Comparison of ENCODE assay signal across 23 cellular contexts in the genomic region with DNA sequence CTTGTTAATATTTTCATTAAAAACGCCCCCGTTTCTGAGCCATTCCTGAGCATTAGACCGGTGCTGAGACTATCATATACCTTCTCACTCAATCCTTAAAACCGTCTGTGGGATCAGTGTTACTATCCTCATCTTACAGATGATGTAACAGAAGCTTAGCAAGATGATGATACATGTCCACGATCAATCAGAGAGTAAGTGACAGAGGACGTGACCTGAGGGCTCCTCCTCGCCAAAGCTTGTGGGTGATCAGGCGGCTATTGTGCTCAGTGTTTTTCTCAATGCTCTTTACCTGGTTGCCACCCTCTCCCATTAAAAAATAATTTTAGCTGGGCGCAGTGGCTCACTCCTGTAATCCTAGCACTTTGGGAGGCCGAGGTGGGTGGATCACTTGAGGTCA.
"Had no signal": no experiment of that assay in that cellular context is flagged by ENCODE, and none has a peak within 500 bp of the region (broad histone marks: within the 10 kb centered on the region; RNA-seq: fewer than 3 reads in every experiment).

No MANE protein-coding gene starts in this region.

- H3K9me3 Mint-ChIP-seq: activated B cell treated with CpG ODN at 0.5 μM for 24 hours; activated CD4-positive, alpha-beta memory T cell treated with anti-CD3 and anti-CD28 coated beads for 36 hours; activated naive CD4-positive, alpha-beta T cell treated with anti-CD3 and anti-CD28 coated beads for 36 hours; activated T-cell treated with anti-CD3 and anti-CD28 coated beads, Interleukin-2, amount 50 U/mL, for 4 hours; activated T-helper 17 cell treated with anti-CD3 and anti-CD28 coated beads, Interleukin-2, amount 50 U/mL, for 72 hours; T-helper 1 cell treated with Interleukin-12 subunit alpha and Interleukin-12 subunit beta and Interleukin-4 antibody, amounts not matched to agents 30 μg/mL and 1 μg/mL, for 36 hours had no signal

- DNase-seq: activated B cell treated with CpG ODN at 0.5 μM for 24 hours; activated CD4-positive, alpha-beta memory T cell treated with anti-CD3 and anti-CD28 coated beads for 36 hours; activated CD4-positive, alpha-beta T cell treated with anti-CD3 and anti-CD28 coated beads, Interleukin-2, amount 10 ng/mL, durations not matched to agents 7 days and 5 days; activated CD8-positive, alpha-beta memory T cell treated with anti-CD3 and anti-CD28 coated beads for 24 hours; activated gamma-delta T cell; activated naive CD4-positive, alpha-beta T cell treated with anti-CD3 and anti-CD28 coated beads for 36 hours; activated T-cell treated with anti-CD3 and anti-CD28 coated beads, Interleukin-2, amount 50 U/mL, for 4 hours; amygdala; cerebellar nuclear complex; IMR-90; KG1; MG63; MV-4-11; NCI-H1092 treated with DMSO at 0.1 percent for 48 hours; NCI-H146; NCI-H345; NCI-H69; PC-9; SHP77 treated with DMSO at 0.1 percent for 48 hours had no signal

- H2AFZ ChIP-seq: PC-9 had no signal

- H3K4me3 Mint-ChIP-seq: activated B cell treated with CpG ODN at 0.5 μM for 24 hours; activated CD4-positive, alpha-beta memory T cell treated with anti-CD3 and anti-CD28 coated beads for 36 hours; activated CD4-positive, alpha-beta T cell treated with anti-CD3 and anti-CD28 coated beads, Interleukin-2, amount 10 ng/mL, durations not matched to agents 7 days and 5 days; activated naive CD4-positive, alpha-beta T cell treated with anti-CD3 and anti-CD28 coated beads for 36 hours; activated naive CD8-positive, alpha-beta T cell; activated T-cell treated with anti-CD3 and anti-CD28 coated beads, Interleukin-2, amount 50 U/mL, for 4 hours; activated T-helper 17 cell treated with anti-CD3 and anti-CD28 coated beads, Interleukin-2, amount 50 U/mL, for 72 hours; brain; T-helper 1 cell treated with Interleukin-12 subunit alpha and Interleukin-12 subunit beta and Interleukin-4 antibody, amounts not matched to agents 30 μg/mL and 1 μg/mL, for 36 hours had no signal

- H3K27me3 Mint-ChIP-seq: activated B cell treated with CpG ODN at 0.5 μM for 24 hours; activated CD4-positive, alpha-beta memory T cell treated with anti-CD3 and anti-CD28 coated beads for 36 hours; activated CD4-positive, alpha-beta T cell treated with anti-CD3 and anti-CD28 coated beads, Interleukin-2, amount 10 ng/mL, durations not matched to agents 7 days and 5 days; activated naive CD8-positive, alpha-beta T cell; activated T-helper 17 cell treated with anti-CD3 and anti-CD28 coated beads, Interleukin-2, amount 50 U/mL, for 72 hours; brain had no signal

- H3K4me2 ChIP-seq: PC-9 had no signal

- ATAC-seq: activated T-cell treated with anti-CD3 and anti-CD28 coated beads, Interleukin-2, amount 50 U/mL, for 4 hours; activated T-helper 17 cell treated with anti-CD3 and anti-CD28 coated beads, Interleukin-2, amount 50 U/mL, for 72 hours had no signal

- H3K4me3 ChIP-seq: MG63, PC-9 had no signal

- H3K27ac ChIP-seq: PC-9 had no signal

- H3K4me1 Mint-ChIP-seq: activated CD4-positive, alpha-beta T cell treated with anti-CD3 and anti-CD28 coated beads, Interleukin-2, amount 10 ng/mL, durations not matched to agents 7 days and 5 days; activated T-helper 17 cell treated with anti-CD3 and anti-CD28 coated beads, Interleukin-2, amount 50 U/mL, for 72 hours had no signal

- H3K27me3 ChIP-seq: MG63 had no signal

- H3K27ac Mint-ChIP-seq: activated B cell treated with CpG ODN at 0.5 μM for 24 hours; activated CD4-positive, alpha-beta memory T cell treated with anti-CD3 and anti-CD28 coated beads for 36 hours; activated CD4-positive, alpha-beta T cell treated with anti-CD3 and anti-CD28 coated beads, Interleukin-2, amount 10 ng/mL, durations not matched to agents 7 days and 5 days; activated naive CD4-positive, alpha-beta T cell treated with anti-CD3 and anti-CD28 coated beads for 36 hours; activated naive CD8-positive, alpha-beta T cell; activated T-helper 17 cell treated with anti-CD3 and anti-CD28 coated beads, Interleukin-2, amount 50 U/mL, for 72 hours; brain; T-helper 1 cell treated with Interleukin-12 subunit alpha and Interleukin-12 subunit beta and Interleukin-4 antibody, amounts not matched to agents 30 μg/mL and 1 μg/mL, for 36 hours had no signal
